ENCODE assay signal across 28 cellular contexts in genomic region chr11:126288237-126288636, GRCh38.
"Had no signal": no experiment of that assay in that cellular context is flagged by ENCODE, and none has a peak within 500 bp of the region (broad histone marks: within the 10 kb centered on the region; RNA-seq: fewer than 3 reads in every experiment).

No MANE protein-coding gene starts in this region.

- H3K4me3 Mint-ChIP-seq: activated B cell treated with CpG ODN at 0.5 μM for 24 hours; activated CD8-positive, alpha-beta T cell treated with anti-CD3 and anti-CD28 coated beads for 36 hours; activated naive CD4-positive, alpha-beta T cell treated with anti-CD3 and anti-CD28 coated beads, Interleukin-2, amount 10 ng/mL, durations not matched to agents 7 days and 5 days; activated T-cell treated with anti-CD3 and anti-CD28 coated beads, Interleukin-2, amount 50 U/mL, for 4 hours; endodermal cell; T-cell; T-helper 1 cell treated with Interleukin-12 subunit alpha and Interleukin-12 subunit beta and Interleukin-4 antibody, amounts not matched to agents 30 μg/mL and 1 μg/mL, for 36 hours had no signal

- H3K27me3 Mint-ChIP-seq: activated B cell treated with CpG ODN at 0.5 μM for 24 hours; activated CD8-positive, alpha-beta T cell treated with anti-CD3 and anti-CD28 coated beads for 36 hours; activated naive CD4-positive, alpha-beta T cell treated with anti-CD3 and anti-CD28 coated beads, Interleukin-2, amount 10 ng/mL, durations not matched to agents 7 days and 5 days; T-cell had no signal

- H3K27me3 ChIP-seq: adrenal gland, body of pancreas, colonic mucosa had no signal

- ATAC-seq: activated CD4-positive, CD25-positive, alpha-beta regulatory T cell treated with anti-CD3 and anti-CD28 coated beads, Interleukin-2, amount 50 U/mL, for 24 hours; activated CD8-positive, alpha-beta T cell treated with anti-CD3 and anti-CD28 coated beads for 36 hours; activated naive CD4-positive, alpha-beta T cell treated with anti-CD3 and anti-CD28 coated beads, Interleukin-2, amount 50 U/mL, for 72 hours; activated T-cell treated with anti-CD3 and anti-CD28 coated beads, Interleukin-2, amount 50 U/mL, for 4 hours; body of pancreas; esophagus mucosa; T-cell had no signal

- DNase-seq: activated B cell treated with CpG ODN at 0.5 μM for 24 hours; activated CD4-positive, alpha-beta T cell treated with anti-CD3 and anti-CD28 coated beads for 48 hours; activated CD4-positive, alpha-beta T cell treated with anti-CD3 and anti-CD28 coated beads, Interleukin-2, amount 50 U/mL, for 1 hour; activated CD4-positive, alpha-beta T cell treated with anti-CD3 and anti-CD28 coated beads, Interleukin-2, amount 50 U/mL, for 48 hours; activated CD8-positive, alpha-beta memory T cell treated with anti-CD3 and anti-CD28 coated beads for 24 hours; activated CD8-positive, alpha-beta T cell treated with anti-CD3 and anti-CD28 coated beads for 36 hours; activated gamma-delta T cell; activated naive CD4-positive, alpha-beta T cell; activated naive CD4-positive, alpha-beta T cell treated with anti-CD3 and anti-CD28 coated beads, Interleukin-2, amount 10 ng/mL, durations not matched to agents 7 days and 5 days; activated T-cell treated with anti-CD3 and anti-CD28 coated beads, Interleukin-2, amount 50 U/mL, for 4 hours; adrenal gland; amygdala; aorta; body of pancreas; central memory CD4-positive, alpha-beta T cell; cerebellar nuclear complex; colonic mucosa; effector memory CD4-positive, alpha-beta T cell; endodermal cell; foreskin fibroblast; SW 1271; T-cell; T1000; WERI-Rb-1 had no signal

- H3K27ac ChIP-seq: adrenal gland, body of pancreas, colonic mucosa, WERI-Rb-1 had no signal

- H3K9me3 Mint-ChIP-seq: activated B cell treated with CpG ODN at 0.5 μM for 24 hours; activated CD8-positive, alpha-beta T cell treated with anti-CD3 and anti-CD28 coated beads for 36 hours; activated naive CD4-positive, alpha-beta T cell treated with anti-CD3 and anti-CD28 coated beads, Interleukin-2, amount 10 ng/mL, durations not matched to agents 7 days and 5 days; activated naive CD4-positive, alpha-beta T cell treated with anti-CD3 and anti-CD28 coated beads, Interleukin-2, amount 50 U/mL, for 72 hours; activated T-cell treated with anti-CD3 and anti-CD28 coated beads, Interleukin-2, amount 50 U/mL, for 4 hours; endodermal cell; T-cell; T-helper 1 cell treated with Interleukin-12 subunit alpha and Interleukin-12 subunit beta and Interleukin-4 antibody, amounts not matched to agents 30 μg/mL and 1 μg/mL, for 36 hours had no signal

- H3K27ac Mint-ChIP-seq: activated B cell treated with CpG ODN at 0.5 μM for 24 hours; activated CD8-positive, alpha-beta T cell treated with anti-CD3 and anti-CD28 coated beads for 36 hours; activated naive CD4-positive, alpha-beta T cell treated with anti-CD3 and anti-CD28 coated beads, Interleukin-2, amount 10 ng/mL, durations not matched to agents 7 days and 5 days; activated naive CD4-positive, alpha-beta T cell treated with anti-CD3 and anti-CD28 coated beads, Interleukin-2, amount 50 U/mL, for 72 hours; endodermal cell; T-cell; T-helper 1 cell treated with Interleukin-12 subunit alpha and Interleukin-12 subunit beta and Interleukin-4 antibody, amounts not matched to agents 30 μg/mL and 1 μg/mL, for 36 hours had no signal

- H3K4me3 ChIP-seq: adrenal gland, body of pancreas, colonic mucosa had no signal

- H3K9me3 ChIP-seq: adrenal gland, body of pancreas, colonic mucosa had no signal
